ENCODE assay signal across 8 cellular contexts in the genomic region with DNA sequence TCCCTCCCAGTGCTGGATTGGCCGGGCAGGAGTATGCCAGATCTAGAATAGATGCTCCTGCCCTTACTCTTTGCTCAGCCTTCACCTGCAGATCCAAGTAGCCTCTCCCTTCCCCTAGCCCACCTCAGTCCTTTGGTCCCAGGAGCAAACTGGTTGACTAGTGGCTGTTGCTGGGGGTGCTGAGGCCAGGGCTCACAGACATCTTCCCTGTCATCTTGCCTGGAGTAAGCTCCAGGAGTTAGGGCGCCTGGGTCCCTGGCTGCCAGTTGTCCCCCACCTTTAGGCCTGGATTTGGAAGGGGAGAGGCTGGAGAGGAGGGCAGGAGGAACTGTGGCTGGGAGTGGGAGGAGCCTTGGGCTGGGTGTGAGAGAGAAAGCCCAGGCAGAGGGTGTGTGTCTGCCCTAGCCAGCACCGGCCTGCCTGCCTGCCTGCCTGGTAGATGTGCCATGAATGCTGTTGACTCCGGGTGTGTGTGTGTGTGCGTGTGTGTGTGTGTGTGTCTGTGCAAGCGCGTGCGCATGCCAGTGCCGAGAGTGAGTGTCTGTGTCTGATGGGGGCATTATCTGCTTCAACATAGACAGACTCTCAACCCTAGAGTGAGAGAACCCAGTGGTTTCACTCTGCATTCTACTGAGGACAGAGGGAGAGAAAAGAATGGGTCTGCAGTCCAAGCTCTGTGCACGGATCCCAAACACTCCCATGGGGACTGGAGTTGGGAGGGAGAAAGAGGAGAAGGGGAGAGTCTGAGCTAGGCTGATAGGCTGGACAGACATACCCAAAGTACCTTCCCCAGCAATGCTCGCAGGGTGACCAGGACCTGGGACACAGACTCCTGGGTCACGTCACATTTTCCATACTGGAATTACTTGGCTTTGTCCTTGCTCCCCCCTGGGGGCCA. TPM values are rescaled to one million over a fixed set of nuclear protein-coding genes. Genes with fewer than 3 reads are reported as not detected.
DNase-seq lines count a peak whose midpoint lies in the region; ATAC-seq and TF ChIP-seq lines count a peak whose summit lies in the region.

No MANE protein-coding gene starts in this region.

- peaks cover 3% of the 10 kb centered on the region for H3K36me3 Mint-ChIP-seq in T-helper 17 cell (ENCODE audit: low read depth)

- no peak for TF ChIP-seq POLR2A in HCT116 (IDR thresholded peaks at IDR 0.05; ENCODE audit: borderline replicate concordance, extremely low read depth, insufficient read depth, insufficient read length)

- TF ChIP-seq RAD21 in HCT116 (IDR thresholded peaks at IDR 0.05; ENCODE audit: low read depth) = no peak

- peak overlapping the region; percentile 67 for H3K4me3 ChIP-seq in BJ (ENCODE audit: low read depth, low read length)
- peak overlapping the region; percentile 57 to 58 for H3K4me3 ChIP-seq in HCT116 (replicated peaks in 1 of 2; ENCODE audit: low read depth in 1 of 2, low read length in 2 of 2)
- H3K4me3 ChIP-seq in ectodermal cell (ENCODE audit: insufficient read depth, low read depth, low read length) = peak overlapping the region; percentile 28
- H3K4me3 ChIP-seq in mucosa of rectum (ENCODE audit: low read length in 2 of 2) = peak overlapping the region; percentile 62 to 72
- H3K4me3 ChIP-seq in aorta (ENCODE audit: low read length in 2 of 2) = peak overlapping the region; percentile 21 to 55

- H3K79me2 ChIP-seq in HCT116 (ENCODE audit: insufficient read depth, low read length) = no peaks in the 10 kb centered on the region; the same call in 1 of the 2 replicates

- H3K36me3 ChIP-seq in BJ (ENCODE audit: control insufficient read depth, insufficient read depth, low read length) (no peaks in the 10 kb centered on the region), HCT116 (ENCODE audit: control insufficient read depth in 1 of 2, insufficient read depth in 2 of 2, low read length in 2 of 2) (no peaks in the 10 kb centered on the region), ectodermal cell (ENCODE audit: control insufficient read depth, insufficient read depth, low read length) (no peaks in the 10 kb centered on the region), mucosa of rectum (ENCODE audit: control insufficient read depth in 2 of 2, insufficient read depth in 2 of 2, low read length in 2 of 2) (peaks cover 0 to 2% of the 10 kb centered on the region in 2 donors), aorta (ENCODE audit: control insufficient read depth in 1 of 2, insufficient read depth in 2 of 2, low read length in 1 of 2) (no peaks in the 10 kb centered on the region)

- H3K4me1 Mint-ChIP-seq in T-helper 17 cell = peaks cover 75% of the 10 kb centered on the region

- H2AFZ ChIP-seq in HCT116 (ENCODE audit: low read depth, low read length, poor library complexity, severe bottlenecking) = peak overlapping the region; percentile 75

- intact Hi-C loops in HCT116 (cut with micrococcal nuclease) = loop anchor here (2.0 kb wide), 1 partner anchor 20 kb away; a partner anchor contains a TSS
- intact Hi-C loops in aorta (cut with DNase I) = loop anchor here in 1 of 2 donors (1.0 to 2.0 kb wide), 2 partner anchors 12 to 18 kb away; no protein-coding TSS in a partner anchor

- no peaks in the 10 kb centered on the region for H3K9me3 ChIP-seq in HCT116 (ENCODE audit: control insufficient read depth in 1 of 2, insufficient read depth in 1 of 2, low read depth in 1 of 2, low read length in 2 of 2)
- no peaks in the 10 kb centered on the region for H3K9me3 ChIP-seq in T-helper 17 cell (ENCODE audit: control insufficient read depth, low read length, poor library complexity, severe bottlenecking)
- no peaks in the 10 kb centered on the region for H3K9me3 ChIP-seq in ectodermal cell (ENCODE audit: control insufficient read depth, low read length)
- H3K9me3 ChIP-seq in mucosa of rectum (ENCODE audit: control insufficient read depth in 2 of 2, low read length in 2 of 2) = no peaks in the 10 kb centered on the region
- H3K9me3 ChIP-seq in aorta (ENCODE audit: control insufficient read depth, low read length) = no peaks in the 10 kb centered on the region

- RAD21 ChIA-PET in HCT116 (lab: Charles Lee; ENCODE audit: low non-redundant PET in 1 of 2, low total read pairs in 2 of 2, uncharacterized antibody in 2 of 2, unreplicated experiment in 2 of 2) = no interaction called here

- TSS peak; percentile 43 for BruUV-seq in HCT116 (replicated peaks; lab: Mats Ljungman, UMichigan)

- ATAC-seq in HCT116 = peak; percentile 66
- peak; percentile 42 for ATAC-seq in T-helper 17 cell
- ATAC-seq in aorta (ENCODE audit: low FRiP score) = peak; percentile 80

- H3K27ac Mint-ChIP-seq in T-helper 17 cell = peak overlapping the region; percentile 98

- peaks cover 55 to 83% of the 10 kb centered on the region in 2 experiments for H3K4me1 ChIP-seq in HCT116 (ENCODE audit: control insufficient read depth in 1 of 2, insufficient read depth in 2 of 2, low read length in 2 of 2)
- peaks cover 42% of the 10 kb centered on the region for H3K4me1 ChIP-seq in ectodermal cell (ENCODE audit: control insufficient read depth, insufficient read depth, low read length)
- peaks cover 29 to 38% of the 10 kb centered on the region in 2 donors for H3K4me1 ChIP-seq in mucosa of rectum (ENCODE audit: control insufficient read depth in 2 of 2, insufficient read depth in 2 of 2, low read length in 2 of 2)
- H3K4me1 ChIP-seq in aorta (ENCODE audit: control insufficient read depth in 1 of 2, insufficient read depth in 2 of 2, low read length in 2 of 2) = peaks cover 0 to 6% of the 10 kb centered on the region in 2 donors

- H3K27me3 Mint-ChIP-seq in T-helper 17 cell = no peaks in the 10 kb centered on the region

- H3K4me2 ChIP-seq in HCT116 (ENCODE audit: low read length) = peak overlapping the region; percentile 90

- H3K27me3 ChIP-seq in BJ (ENCODE audit: control insufficient read depth, insufficient read depth, low read length) = no peaks in the 10 kb centered on the region
- no peaks in the 10 kb centered on the region for H3K27me3 ChIP-seq in HCT116 (ENCODE audit: insufficient read depth, low read length)
- H3K27me3 ChIP-seq in ectodermal cell (ENCODE audit: control insufficient read depth, insufficient read depth, low read length, poor library complexity, severe bottlenecking) = peaks cover 5% of the 10 kb centered on the region
- H3K27me3 ChIP-seq in mucosa of rectum (ENCODE audit: control insufficient read depth in 2 of 2, insufficient read depth in 2 of 2, low read length in 2 of 2) = no peaks in the 10 kb centered on the region
- H3K27me3 ChIP-seq in aorta (ENCODE audit: control insufficient read depth in 1 of 2, insufficient read depth in 2 of 2, low read length in 1 of 2) = no peaks in the 10 kb centered on the region

- TF ChIP-seq CTCF in BJ (IDR thresholded peaks at IDR 0.05; ENCODE audit: insufficient read depth, low read depth, low read length) (no peak), HCT116 (IDR thresholded peaks at IDR 0.05 in 2 of 3, conservative IDR thresholded peaks at IDR 0.05 in 1 of 3; ENCODE audit: borderline replicate concordance in 1 of 3, insufficient read depth in 1 of 3, low read depth in 2 of 3, low read length in 2 of 3) (no peak)

- 39% methylated on average over 12 of the region's 12 CpGs for WGBS in ectodermal cell, 2 experiments
- 4 to 8% methylated on average over 12 of the region's 12 CpGs for WGBS in aorta, 2 donors

- peak overlapping the region; percentile 97 for H3K4me3 Mint-ChIP-seq in T-helper 17 cell

- H4K20me1 ChIP-seq in HCT116 (ENCODE audit: insufficient read depth) = no peaks in the 10 kb centered on the region

- no peak for DNase-seq in BJ (ENCODE audit: low read depth)
- DNase-seq in HCT116 (ENCODE audit: low read depth, low spot score) = no peak
- peak in 2 of 3 donors; percentile 38 to 49 for DNase-seq in T-helper 17 cell
- DNase-seq in aorta = peak; percentile 84
- DNase-seq in NOMO-1 treated with dmso at 0.1 percent for 144 hours (lab: John Stamatoyannopoulos, UW; ENCODE audit: unreplicated experiment) = no peak
- no peak for DNase-seq in NOMO-1 (lab: John Stamatoyannopoulos, UW; ENCODE audit: unreplicated experiment in 2 of 2)

- H3K27ac ChIP-seq in HCT116 (ENCODE audit: low read depth, low read length) (peak overlapping the region; percentile 77), ectodermal cell (ENCODE audit: insufficient read depth, low read depth, low read length, poor library complexity, severe bottlenecking) (no peak overlapping the region), mucosa of rectum (ENCODE audit: low read depth in 2 of 2, low read length in 2 of 2) (peak overlapping the region; percentile 82 to 85), aorta (ENCODE audit: low read depth in 1 of 2, low read length in 2 of 2) (peak overlapping the region; percentile 10 to 91)

- H3K9ac ChIP-seq in HCT116 (ENCODE audit: low read length) = peak overlapping the region; percentile 55
- peak overlapping the region; percentile 52 to 62 for H3K9ac ChIP-seq in mucosa of rectum (ENCODE audit: low read depth in 1 of 2, low read length in 2 of 2)

- CTCF ChIA-PET in BJ (lab: Yijun Ruan, JAX) = interaction anchor here (0.7 to 2.0 kb wide), 4 partner anchors 8 to 19 kb away, joined by 3 to 6 read pairs (median 4); a partner anchor contains a TSS
- CTCF ChIA-PET in HCT116 (lab: Charles Lee) = no interaction called here

- POLR2A ChIA-PET in BJ (lab: Charles Lee) = no interaction called here
- POLR2A ChIA-PET in HCT116 (lab: Charles Lee) = no interaction called here

- no peaks in the 10 kb centered on the region for H3K9me2 ChIP-seq in HCT116 (ENCODE audit: insufficient read depth)

RNA-seq across cellular contexts. Expression of gene RARG, which starts 0.9 kb away (rescaled TPM):
- polyA plus RNA-seq in BJ (2011; rRNA removed) (41.7 and 63.9 TPM in 2 replicates), aorta (10 to 100 TPM; 14.5 to 35.6 TPM)
- 56.1 and 60.3 TPM in 2 replicates for polyA minus RNA-seq in BJ (2011; rRNA and poly(A)+ RNA removed)
- total RNA-seq in HCT116 (2021; ENCODE audit: unreplicated experiment) (68.9 TPM), T-helper 17 cell (10 to 100 TPM; 57.6 to 57.8 TPM), aorta (10 to 100 TPM; 32.7 to 63.9 TPM)
- 50.8 and 54.4 TPM in 2 replicates for polyA plus RNA-seq in HCT116 (2012)
- 39.9 TPM for polyA plus RNA-seq in ectodermal cell (2013, experiment 1 of 4)
- 33.6 TPM for polyA plus RNA-seq in ectodermal cell (2013, experiment 2 of 4)
- polyA plus RNA-seq in ectodermal cell (2013, experiment 3 of 4) = 36.6 TPM
- polyA plus RNA-seq in ectodermal cell (2013, experiment 4 of 4) = 37.9 TPM

RNA-seq across cellular contexts. Expression of gene ITGB7, which starts 25.8 kb away (rescaled TPM):
- 0.59 and 0.63 TPM in 2 replicates for polyA plus RNA-seq in BJ (2011; rRNA removed)
- 0.51 and 1.4 TPM in 2 replicates for polyA minus RNA-seq in BJ (2011; rRNA and poly(A)+ RNA removed)
- total RNA-seq in HCT116 (2021; ENCODE audit: unreplicated experiment) = 1.9 TPM
- polyA plus RNA-seq in HCT116 (2012) = 0.33 and 0.47 TPM in 2 replicates
- 100 to 1,000 TPM; 306 to 367 TPM for total RNA-seq in T-helper 17 cell
- polyA plus RNA-seq in ectodermal cell (2013, experiment 1 of 4) = not detected
- 0.21 TPM for polyA plus RNA-seq in ectodermal cell (2013, experiment 2 of 4)
- polyA plus RNA-seq in ectodermal cell (2013, experiment 3 of 4) = 1.1 TPM
- 0.57 TPM for polyA plus RNA-seq in ectodermal cell (2013, experiment 4 of 4)
- 1 to 10 TPM; 3.2 to 5.8 TPM for total RNA-seq in aorta
- polyA plus RNA-seq in aorta = 1 to 10 TPM; 1.4 to 4.9 TPM

RNA-seq across cellular contexts. Expression of gene ESPL1, which starts 35.2 kb away (rescaled TPM):
- polyA plus RNA-seq in BJ (2011; rRNA removed) (3.0 and 7.3 TPM in 2 replicates), aorta (1 to 10 TPM in 1 of 2 donors, under 1 TPM in 1; 0.38 to 2.5 TPM)
- polyA minus RNA-seq in BJ (2011; rRNA and poly(A)+ RNA removed) = 7.9 and 8.2 TPM in 2 replicates
- total RNA-seq in HCT116 (2021; ENCODE audit: unreplicated experiment) (50.3 TPM), T-helper 17 cell (under 1 TPM; 0.30 to 0.83 TPM), aorta (1 to 10 TPM in 1 of 2 donors, under 1 TPM in 1; 0.49 to 2.8 TPM)
- polyA plus RNA-seq in HCT116 (2012) = 33.9 and 36.7 TPM in 2 replicates
- polyA plus RNA-seq in ectodermal cell (2013, experiment 1 of 4) = 36.1 TPM
- 30.3 TPM for polyA plus RNA-seq in ectodermal cell (2013, experiment 2 of 4)
- 25.8 TPM for polyA plus RNA-seq in ectodermal cell (2013, experiment 3 of 4)
- polyA plus RNA-seq in ectodermal cell (2013, experiment 4 of 4) = 22.8 TPM

RNA-seq across cellular contexts. Expression of gene CSAD, which starts 52.2 kb away (rescaled TPM):
- 27.3 and 30.7 TPM in 2 replicates for polyA plus RNA-seq in BJ (2011; rRNA removed)
- 8.4 and 14.0 TPM in 2 replicates for polyA minus RNA-seq in BJ (2011; rRNA and poly(A)+ RNA removed)
- 20.3 TPM for total RNA-seq in HCT116 (2021; ENCODE audit: unreplicated experiment)
- 17.4 and 19.4 TPM in 2 replicates for polyA plus RNA-seq in HCT116 (2012)
- total RNA-seq in T-helper 17 cell = 10 to 100 TPM; 57.2 to 61.0 TPM
- 29.3 TPM for polyA plus RNA-seq in ectodermal cell (2013, experiment 1 of 4)
- 28.5 TPM for polyA plus RNA-seq in ectodermal cell (2013, experiment 2 of 4)
- 22.2 TPM for polyA plus RNA-seq in ectodermal cell (2013, experiment 3 of 4)
- polyA plus RNA-seq in ectodermal cell (2013, experiment 4 of 4) = 23.1 TPM
- 10 to 100 TPM; 52.7 to 74.4 TPM for total RNA-seq in aorta
- 100 to 1,000 TPM in 1 of 2 donors, 1 to 10 TPM in 1; 5.0 to 118 TPM for polyA plus RNA-seq in aorta

RNA-seq across cellular contexts. Expression of gene ZNF740, which starts 52.4 kb away (rescaled TPM):
- polyA plus RNA-seq in BJ (2011; rRNA removed) (15.7 and 16.8 TPM in 2 replicates), aorta (10 to 100 TPM in 1 of 2 donors, 1 to 10 TPM in 1; 4.1 to 15.7 TPM)
- polyA minus RNA-seq in BJ (2011; rRNA and poly(A)+ RNA removed) = 25.7 and 28.4 TPM in 2 replicates
- total RNA-seq in HCT116 (2021; ENCODE audit: unreplicated experiment) (49.7 TPM), T-helper 17 cell (10 to 100 TPM; 24.3 to 34.6 TPM), aorta (10 to 100 TPM; 34.0 to 46.3 TPM)
- polyA plus RNA-seq in HCT116 (2012) = 11.8 and 13.2 TPM in 2 replicates
- polyA plus RNA-seq in ectodermal cell (2013, experiment 1 of 4) = 53.1 TPM
- polyA plus RNA-seq in ectodermal cell (2013, experiment 2 of 4) = 62.0 TPM
- polyA plus RNA-seq in ectodermal cell (2013, experiment 3 of 4) = 36.8 TPM
- polyA plus RNA-seq in ectodermal cell (2013, experiment 4 of 4) = 43.9 TPM

Comparison
In these comparisons a context has a peak if more than half of its experiments do, and no peak if none do; other contexts are left out.
1. DNase-seq: peak in T-helper 17 cell (2 of 3) and aorta (2 of 2); none in BJ (single experiment), HCT116 (single experiment), NOMO-1 treated with dmso at 0.1 percent for 144 hours (single experiment) and NOMO-1 (0 of 2).
2. RNA of gene ITGB7, which starts 25.8 kb away (total RNA-seq): 306 to 367 TPM in T-helper 17 cell; 3.2 to 5.8 TPM in aorta and 1.9 TPM in HCT116 (single experiment); every median in the first group is over 10 times any median in the second.
3. RNA of gene ESPL1, which starts 35.2 kb away (total RNA-seq): 50.3 TPM in HCT116 (single experiment); 0.49 to 2.8 TPM in aorta and 0.30 to 0.83 TPM in T-helper 17 cell; every median in the first group is over 10 times any median in the second.
4. Peak in every context shown above with its lines, with median percentiles within 50 percentile points of each other: H3K4me3 ChIP-seq and ATAC-seq.